1 cellular context compared by ENCODE assay signal in genomic region chr16:88585269-88585668, GRCh38.
TF ChIP-seq lines count a peak whose summit lies in the region.

No MANE protein-coding gene starts in this region.

TF ChIP-seq in HepG2, 621 proteins besides CTCF, POLR2A, EP300 and RAD21:
- peak; percentile 17 for TF ChIP-seq AGO2 (optimal IDR thresholded peaks at IDR 0.05; ENCODE audit: low read depth, low read length)
- TF ChIP-seq ZBTB7A (CRISPR knock-in tag; IDR thresholded peaks at IDR 0.05): no peak
